8 cellular contexts compared by ENCODE assay signal in genomic region chr14:65098586-65098985, GRCh38. TPM values are rescaled to one million over a fixed set of nuclear protein-coding genes. Genes with fewer than 3 reads are reported as not detected.
DNase-seq lines count a peak whose midpoint lies in the region; ATAC-seq and TF ChIP-seq lines count a peak whose summit lies in the region.

No MANE protein-coding gene starts in this region.

- H3K9me2 ChIP-seq in MM.1S (replicated peaks; ENCODE audit: insufficient read depth, low read length): no peaks in the 10 kb centered on the region

- peak overlapping the region; percentile 30 for H3K27ac Mint-ChIP-seq in MCF 10A (ENCODE audit: low read depth, unreplicated experiment)

- H3K36me3 ChIP-seq in MM.1S (replicated peaks; ENCODE audit: insufficient read depth, low read length) (no peaks in the 10 kb centered on the region), mucosa of stomach (ENCODE audit: control insufficient read depth, insufficient read depth, low read length) (no peaks in the 10 kb centered on the region)

- peak overlapping the region; percentile 68 for H3K4me2 ChIP-seq in MM.1S (ENCODE audit: low read depth, low read length)

- no peak for TF ChIP-seq CTCF in MM.1S (IDR thresholded peaks at IDR 0.05; ENCODE audit: low read length)
- no peak for TF ChIP-seq CTCF in MCF 10A (IDR thresholded peaks at IDR 0.05; ENCODE audit: unreplicated experiment)

- H3K9ac ChIP-seq in MM.1S (ENCODE audit: low read length): no peak overlapping the region
- H3K9ac ChIP-seq in mucosa of stomach (ENCODE audit: low read length): peak overlapping the region; percentile 33

- no peak overlapping the region for H2AFZ ChIP-seq in MM.1S (ENCODE audit: low read length)

- POLR2A ChIA-PET in MCF 10A (lab: Yijun Ruan, JAX): interaction anchor here (0.6 to 1.7 kb wide), 5 partner anchors 8 to 1246 kb away, joined by 3 to 5 read pairs (median 3); partner anchors contain the start of gene SYNE2

- no peaks in the 10 kb centered on the region for H3K9me3 Mint-ChIP-seq in MCF 10A (ENCODE audit: unreplicated experiment)

- peaks cover 43% of the 10 kb centered on the region for H3K36me3 Mint-ChIP-seq in MCF 10A (ENCODE audit: insufficient read depth, unreplicated experiment)

- intact Hi-C loops in MCF 10A (cut with micrococcal nuclease): no loop called here

- H3F3A ChIP-seq in MM.1S (ENCODE audit: insufficient read depth, low read length): no peaks in the 10 kb centered on the region

- peaks cover 59% of the 10 kb centered on the region for H3K79me2 ChIP-seq in MM.1S (ENCODE audit: low read length)

- H3K27ac ChIP-seq in MM.1S (ENCODE audit: low read length): no peak overlapping the region; the same call in 1 of the 2 replicates

- H3K4me1 ChIP-seq in MM.1S (ENCODE audit: low read length): 0 out of 2 replicates have a peak, but pooled peaks cover 10% of the 10 kb centered on the region
- H3K4me1 ChIP-seq in mucosa of stomach (ENCODE audit: control insufficient read depth, insufficient read depth, low read length): peaks cover 44% of the 10 kb centered on the region

- ATAC-seq in GM21723 (IDR thresholded peaks at IDR 0.05; ENCODE audit: unreplicated experiment): no peak
- no peak for ATAC-seq in GM19324 (IDR thresholded peaks at IDR 0.05; ENCODE audit: low FRiP score, unreplicated experiment)

- H3K9me3 ChIP-seq in MM.1S (replicated peaks; ENCODE audit: insufficient read depth, low read length) (no peaks in the 10 kb centered on the region), mucosa of stomach (ENCODE audit: control insufficient read depth, low read length) (no peaks in the 10 kb centered on the region)

- peak overlapping the region; percentile 62 for H3K4me3 Mint-ChIP-seq in MCF 10A (ENCODE audit: unreplicated experiment)

- DNase-seq in CD1c-positive myeloid dendritic cell (ENCODE audit: extremely low spot score): peak; percentile 74
- peak; percentile 47 for DNase-seq in MM.1S
- peak; percentile 18 for DNase-seq in MCF 10A (ENCODE audit: unreplicated experiment)
- no peak for DNase-seq in superior temporal gyrus (ENCODE audit: extremely low spot score)
- DNase-seq in NCI-H2029 treated with DMSO at 0.1 percent for 48 hours (lab: John Stamatoyannopoulos, UW): no peak

- CTCF ChIA-PET in MCF 10A (lab: Yijun Ruan, JAX): interaction anchor here (0.6 kb wide), 1 partner anchor 11 kb away, joined by 3 read pairs; no protein-coding TSS in a partner anchor

- H4K20me1 ChIP-seq in MM.1S (ENCODE audit: insufficient read depth, low read length): no peaks in the 10 kb centered on the region

- no TSS peak for BruUV-seq in MCF 10A (replicated peaks; lab: Mats Ljungman, UMichigan)

- H3K27me3 Mint-ChIP-seq in MCF 10A (ENCODE audit: insufficient read depth, unreplicated experiment): no peaks in the 10 kb centered on the region

- H3K27me3 ChIP-seq in MM.1S (replicated peaks; ENCODE audit: insufficient read depth, low read length) (no peaks in the 10 kb centered on the region), mucosa of stomach (ENCODE audit: control insufficient read depth, insufficient read depth, low read length) (no peaks in the 10 kb centered on the region)

- peaks cover 17% of the 10 kb centered on the region for H3K4me1 Mint-ChIP-seq in MCF 10A (ENCODE audit: insufficient read depth, unreplicated experiment)

- H3K4me3 ChIP-seq in MM.1S (ENCODE audit: low read length): peak overlapping the region; percentile 33; the same call in 1 of the 2 replicates
- H3K4me3 ChIP-seq in mucosa of stomach (ENCODE audit: low read length): no peak overlapping the region

RNA-seq across cellular contexts. Expression of gene MAX, which starts 3.7 kb away (rescaled TPM):
- 116 and 125 TPM in 2 replicates for total RNA-seq in MCF 10A (2022)

Comparison
In these comparisons a context has a peak if more than half of its experiments do, and no peak if none do; other contexts are left out.
1. DNase-seq: peak in CD1c-positive myeloid dendritic cell (single experiment), MM.1S (single experiment) and MCF 10A (single experiment); none in superior temporal gyrus (single experiment) and NCI-H2029 treated with DMSO at 0.1 percent for 48 hours (single experiment).